Comparison of ENCODE assay signal across 1 cellular context in genomic region chr7:44796504-44797328, GRCh38.
TF ChIP-seq lines count a peak whose summit lies in the region.

PPIA (plus strand) TSS chr7:44796681; CDS start chr7:44796725, 44 bp downstream.

TF ChIP-seq in GM12878, 131 proteins besides CTCF, POLR2A, EP300 and RAD21 (continued from another document and continues in another):
- TF ChIP-seq KLF5 (IDR thresholded peaks at IDR 0.05; ENCODE audit: partially characterized antibody) (peak; percentile 24), ZBED1 (IDR thresholded peaks at IDR 0.05; ENCODE audit: borderline replicate concordance) (no peak; the same call in 1 of the 2 replicates), MTA3 (IDR thresholded peaks at IDR 0.05; ENCODE audit: borderline replicate concordance, low read length) (no peak), SPI1 (IDR thresholded peaks at IDR 0.05; ENCODE audit: borderline replicate concordance, insufficient read depth, low read depth, low read length) (no peak), TCF12 (IDR thresholded peaks at IDR 0.05; ENCODE audit: low read depth, low read length) (0 out of 2 replicates have a peak, but pooled peaks have one; percentile 41), CEBPZ (IDR thresholded peaks at IDR 0.05; ENCODE audit: low read depth, low read length) (no peak), RUNX3 (IDR thresholded peaks at IDR 0.05; ENCODE audit: low read length) (peak; percentile 6), NKRF (conservative IDR thresholded peaks at IDR 0.05) (peak; percentile 89), JUND (IDR thresholded peaks at IDR 0.05; ENCODE audit: low read depth, low read length) (no peak), SUZ12 (IDR thresholded peaks at IDR 0.05; ENCODE audit: unreplicated experiment) (no peak), ZSCAN29 (IDR thresholded peaks at IDR 0.05) (no peak), CBFB (IDR thresholded peaks at IDR 0.05; ENCODE audit: low read depth) (peak; percentile 96), CHD2 (IDR thresholded peaks at IDR 0.05; ENCODE audit: borderline replicate concordance, low read depth, low read length) (peak; percentile 90), ESRRA (IDR thresholded peaks at IDR 0.05; ENCODE audit: low read length) (no peak), MEF2A (IDR thresholded peaks at IDR 0.05; ENCODE audit: insufficient read depth, low read depth, low read length) (no peak), ETV6 (conservative IDR thresholded peaks at IDR 0.05 in 1 of 2, IDR thresholded peaks at IDR 0.05 in 1 of 2; ENCODE audit: borderline replicate concordance in 1 of 2, low read depth in 1 of 2) (no peak), ZNF217 (IDR thresholded peaks at IDR 0.05) (peak; percentile 72; the same call in 1 of the 2 replicates), YBX1 (IDR thresholded peaks at IDR 0.05) (no peak), TCF3 (IDR thresholded peaks at IDR 0.05; ENCODE audit: borderline replicate concordance, insufficient read depth, low read depth, low read length) (0 out of 2 replicates have a peak, but pooled peaks have one; percentile 15), YY1 (IDR thresholded peaks at IDR 0.05; ENCODE audit: low read depth, low read length) (peak; percentile 96), LARP7 (IDR thresholded peaks at IDR 0.05) (peak; percentile 99), POLR2AphosphoS5 (IDR thresholded peaks at IDR 0.05; ENCODE audit: low read length) (peak; percentile 97), KAT2A (conservative IDR thresholded peaks at IDR 0.05; ENCODE audit: control insufficient read depth, low read depth, low read length) (no peak), SIN3A (IDR thresholded peaks at IDR 0.05; ENCODE audit: low read depth, low read length) (no peak; the same call in 1 of the 2 replicates), IKZF2 (IDR thresholded peaks at IDR 0.05) (no peak; a peak in 1 of 4 replicates), ZBTB11 (CRISPR knock-in tag; IDR thresholded peaks at IDR 0.05) (peak; percentile 36; the same call in 1 of the 2 replicates), ZNF687 (IDR thresholded peaks at IDR 0.05) (peak; percentile 92), BRCA1 (IDR thresholded peaks at IDR 0.05; ENCODE audit: low read depth, low read length) (no peak), CREB1 (IDR thresholded peaks at IDR 0.05; ENCODE audit: low read depth) (peak; percentile 81; the same call in 1 of the 2 replicates), ZZZ3 (IDR thresholded peaks at IDR 0.05; ENCODE audit: control insufficient read depth, insufficient read length, low read depth) (no peak), ZBTB33 (IDR thresholded peaks at IDR 0.05) (no peak; the same call in 1 of the 2 replicates), FOS (IDR thresholded peaks at IDR 0.05; ENCODE audit: borderline replicate concordance, extremely low read depth, insufficient read length) (peak; percentile 80)
- TF ChIP-seq, protein P1, sequence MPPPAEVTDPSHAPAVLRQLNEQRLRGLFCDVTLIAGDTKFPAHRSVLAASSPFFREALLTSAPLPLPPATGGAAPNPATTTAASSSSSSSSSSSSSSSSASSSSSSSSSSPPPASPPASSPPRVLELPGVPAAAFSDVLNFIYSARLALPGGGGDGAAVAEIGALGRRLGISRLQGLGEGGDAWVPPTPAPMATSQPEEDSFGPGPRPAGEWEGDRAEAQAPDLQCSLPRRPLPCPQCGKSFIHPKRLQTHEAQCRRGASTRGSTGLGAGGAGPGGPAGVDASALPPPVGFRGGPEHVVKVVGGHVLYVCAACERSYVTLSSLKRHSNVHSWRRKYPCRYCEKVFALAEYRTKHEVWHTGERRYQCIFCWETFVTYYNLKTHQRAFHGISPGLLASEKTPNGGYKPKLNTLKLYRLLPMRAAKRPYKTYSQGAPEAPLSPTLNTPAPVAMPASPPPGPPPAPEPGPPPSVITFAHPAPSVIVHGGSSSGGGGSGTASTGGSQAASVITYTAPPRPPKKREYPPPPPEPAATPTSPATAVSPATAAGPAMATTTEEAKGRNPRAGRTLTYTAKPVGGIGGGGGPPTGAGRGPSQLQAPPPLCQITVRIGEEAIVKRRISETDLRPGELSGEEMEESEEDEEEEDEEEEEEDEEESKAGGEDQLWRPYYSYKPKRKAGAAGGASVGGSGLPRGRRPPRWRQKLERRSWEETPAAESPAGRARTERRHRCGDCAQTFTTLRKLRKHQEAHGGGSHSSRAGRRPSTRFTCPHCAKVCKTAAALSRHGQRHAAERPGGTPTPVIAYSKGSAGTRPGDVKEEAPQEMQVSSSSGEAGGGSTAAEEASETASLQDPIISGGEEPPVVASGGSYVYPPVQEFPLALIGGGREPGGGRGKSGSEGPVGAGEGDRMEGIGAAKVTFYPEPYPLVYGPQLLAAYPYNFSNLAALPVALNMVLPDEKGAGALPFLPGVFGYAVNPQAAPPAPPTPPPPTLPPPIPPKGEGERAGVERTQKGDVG (CRISPR knock-in tag; IDR thresholded peaks at IDR 0.05): no peak
- TF ChIP-seq, protein P2, sequence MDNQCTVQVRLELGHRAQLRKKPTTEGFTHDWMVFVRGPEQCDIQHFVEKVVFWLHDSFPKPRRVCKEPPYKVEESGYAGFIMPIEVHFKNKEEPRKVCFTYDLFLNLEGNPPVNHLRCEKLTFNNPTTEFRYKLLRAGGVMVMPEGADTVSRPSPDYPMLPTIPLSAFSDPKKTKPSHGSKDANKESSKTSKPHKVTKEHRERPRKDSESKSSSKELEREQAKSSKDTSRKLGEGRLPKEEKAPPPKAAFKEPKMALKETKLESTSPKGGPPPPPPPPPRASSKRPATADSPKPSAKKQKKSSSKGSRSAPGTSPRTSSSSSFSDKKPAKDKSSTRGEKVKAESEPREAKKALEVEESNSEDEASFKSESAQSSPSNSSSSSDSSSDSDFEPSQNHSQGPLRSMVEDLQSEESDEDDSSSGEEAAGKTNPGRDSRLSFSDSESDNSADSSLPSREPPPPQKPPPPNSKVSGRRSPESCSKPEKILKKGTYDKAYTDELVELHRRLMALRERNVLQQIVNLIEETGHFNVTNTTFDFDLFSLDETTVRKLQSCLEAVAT (IDR thresholded peaks at IDR 0.05): no peak
- TF ChIP-seq, protein P3, sequence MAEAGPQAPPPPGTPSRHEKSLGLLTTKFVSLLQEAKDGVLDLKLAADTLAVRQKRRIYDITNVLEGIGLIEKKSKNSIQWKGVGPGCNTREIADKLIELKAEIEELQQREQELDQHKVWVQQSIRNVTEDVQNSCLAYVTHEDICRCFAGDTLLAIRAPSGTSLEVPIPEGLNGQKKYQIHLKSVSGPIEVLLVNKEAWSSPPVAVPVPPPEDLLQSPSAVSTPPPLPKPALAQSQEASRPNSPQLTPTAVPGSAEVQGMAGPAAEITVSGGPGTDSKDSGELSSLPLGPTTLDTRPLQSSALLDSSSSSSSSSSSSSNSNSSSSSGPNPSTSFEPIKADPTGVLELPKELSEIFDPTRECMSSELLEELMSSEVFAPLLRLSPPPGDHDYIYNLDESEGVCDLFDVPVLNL (IDR thresholded peaks at IDR 0.05; ENCODE audit: low read depth, low read length): peak; percentile 56; the same call in 1 of the 2 replicates
